In genomic region chr12:108638141-108638823, GRCh38 we compare ENCODE assay signal across 8 cellular contexts. TPM values are rescaled to one million over a fixed set of nuclear protein-coding genes. Genes with fewer than 3 reads are reported as not detected.
DNase-seq lines count a peak whose midpoint lies in the region; ATAC-seq and TF ChIP-seq lines count a peak whose summit lies in the region.

No MANE protein-coding gene starts in this region.

- peak overlapping the region; percentile 44 for H3K4me2 ChIP-seq in Loucy (ENCODE audit: low read depth, low read length, poor library complexity, severe bottlenecking)

- H3K79me2 ChIP-seq in Loucy (ENCODE audit: insufficient read depth, low read length) = no peaks in the 10 kb centered on the region

- peak overlapping the region; percentile 93 for H3K27ac ChIP-seq in caudate nucleus (ENCODE audit: low read depth, low read length)
- peak overlapping the region; percentile 64 for H3K27ac ChIP-seq in lower lobe of right lung
- H3K27ac ChIP-seq in thoracic aorta = peak overlapping the region in 1 of 2 donors; percentile 19

- H3K27me3 ChIP-seq in Loucy (ENCODE audit: insufficient read depth, low read length, poor library complexity, severe bottlenecking) = no peaks in the 10 kb centered on the region
- no peaks in the 10 kb centered on the region for H3K27me3 ChIP-seq in lower lobe of right lung (ENCODE audit: low read depth)
- H3K27me3 ChIP-seq in thoracic aorta (replicated peaks; ENCODE audit: insufficient read depth) = no peaks in the 10 kb centered on the region

- no peak for TF ChIP-seq CTCF in Loucy (conservative IDR thresholded peaks at IDR 0.05; ENCODE audit: low read length)
- no peak for TF ChIP-seq CTCF in lower lobe of right lung (IDR thresholded peaks at IDR 0.05)
- no peak for TF ChIP-seq CTCF in thoracic aorta (IDR thresholded peaks at IDR 0.05)

- H3K36me3 ChIP-seq in Loucy (ENCODE audit: insufficient read depth, low read length) = no peaks in the 10 kb centered on the region
- H3K36me3 ChIP-seq in lower lobe of right lung = no peaks in the 10 kb centered on the region
- H3K36me3 ChIP-seq in thoracic aorta = no peaks in the 10 kb centered on the region

- ATAC-seq in lower lobe of right lung (no peak), thoracic aorta (ENCODE audit: insufficient number of reproducible peaks, low FRiP score, low read depth) (no peak)
- ATAC-seq in natural killer cell treated with Interleukin-12 subunit alpha and Interleukin-12 subunit beta and Interleukin-15 and Interleukin-18, amount 100 ng/mL, for 72 hours = no peak

- H3K9ac ChIP-seq in Loucy (ENCODE audit: low read depth, low read length, poor library complexity, severe bottlenecking) = peak overlapping the region; percentile 42

- in situ Hi-C loops in ACHN (cut with HindIII; ENCODE audit: low pct_ligation_motif_present, low pct_unique_long_range_greater_than_20kb, low sequenced_read_pairs) = no loop called here

- no peak overlapping the region for H3K27ac Mint-ChIP-seq in natural killer cell treated with Interleukin-12 subunit alpha and Interleukin-12 subunit beta and Interleukin-15 and Interleukin-18, amount 100 ng/mL, for 72 hours

- no peaks in the 10 kb centered on the region for H4K20me1 ChIP-seq in Loucy (ENCODE audit: insufficient read depth, low read length, poor library complexity, severe bottlenecking)

- peak overlapping the region; percentile 24 for H3K4me3 ChIP-seq in Loucy (ENCODE audit: low read length, poor library complexity, severe bottlenecking)
- no peak overlapping the region for H3K4me3 ChIP-seq in lower lobe of right lung
- H3K4me3 ChIP-seq in thoracic aorta = peak overlapping the region; percentile 35

- no peaks in the 10 kb centered on the region for H3K27me3 Mint-ChIP-seq in natural killer cell treated with Interleukin-12 subunit alpha and Interleukin-12 subunit beta and Interleukin-15 and Interleukin-18, amount 100 ng/mL, for 72 hours

- no peaks in the 10 kb centered on the region for H3K9me2 ChIP-seq in Loucy (replicated peaks; ENCODE audit: low read depth, low read length)

- no peaks in the 10 kb centered on the region for H3K9me3 Mint-ChIP-seq in natural killer cell treated with Interleukin-12 subunit alpha and Interleukin-12 subunit beta and Interleukin-15 and Interleukin-18, amount 100 ng/mL, for 72 hours

- peaks cover 59% of the 10 kb centered on the region for H3K4me1 ChIP-seq in Loucy (ENCODE audit: insufficient read depth, low read length, poor library complexity, severe bottlenecking)
- peaks cover 78% of the 10 kb centered on the region for H3K4me1 ChIP-seq in lower lobe of right lung
- H3K4me1 ChIP-seq in thoracic aorta (ENCODE audit: control insufficient read depth in 1 of 2, low read depth in 2 of 2) = peaks cover 13 to 29% of the 10 kb centered on the region in 2 donors

- H2AFZ ChIP-seq in Loucy (ENCODE audit: low read length) = no peak overlapping the region

- H3K9me3 ChIP-seq in Loucy (ENCODE audit: insufficient read depth, low read depth, low read length) (no peaks in the 10 kb centered on the region), lower lobe of right lung (no peaks in the 10 kb centered on the region), thoracic aorta (no peaks in the 10 kb centered on the region)

- H3K4me1 Mint-ChIP-seq in natural killer cell treated with Interleukin-12 subunit alpha and Interleukin-12 subunit beta and Interleukin-15 and Interleukin-18, amount 100 ng/mL, for 72 hours (ENCODE audit: low read depth in 2 of 2) = peaks cover 28 to 32% of the 10 kb centered on the region in 2 donors

- DNase-seq in caudate nucleus (lab: John Stamatoyannopoulos, UW) (peak in 54 of 61 donors; percentile 14 to 87 (median 69)), lower lobe of right lung (peak; percentile 49), thoracic aorta (ENCODE audit: low spot score) (no peak), OCI-M2 (lab: John Stamatoyannopoulos, UW; ENCODE audit: unreplicated experiment) (no peak), ACHN (no peak)
- no peak for DNase-seq in natural killer cell treated with Interleukin-12 subunit alpha and Interleukin-12 subunit beta and Interleukin-15 and Interleukin-18, amount 100 ng/mL, for 72 hours (ENCODE audit: low spot score)
- DNase-seq in activated CD4-positive, alpha-beta T cell treated with anti-CD3 and anti-CD28 coated beads, Interleukin-2, amount 50 U/mL, for 48 hours = no peak

- peaks cover 12% of the 10 kb centered on the region; the same call in 1 of the 2 replicates for H3F3A ChIP-seq in Loucy (ENCODE audit: low read depth)

- H3K4me3 Mint-ChIP-seq in natural killer cell treated with Interleukin-12 subunit alpha and Interleukin-12 subunit beta and Interleukin-15 and Interleukin-18, amount 100 ng/mL, for 72 hours = no peak overlapping the region

- H3K36me3 Mint-ChIP-seq in natural killer cell treated with Interleukin-12 subunit alpha and Interleukin-12 subunit beta and Interleukin-15 and Interleukin-18, amount 100 ng/mL, for 72 hours = no peaks in the 10 kb centered on the region

- intact Hi-C loops in lower lobe of right lung (cut with DNase I) = no loop called here

RNA-seq across cellular contexts. Expression of gene SELPLG, which starts 4.6 kb away (rescaled TPM):
- 59.9 TPM for total RNA-seq in lower lobe of right lung
- 10 to 100 TPM; 14.3 to 17.3 TPM for total RNA-seq in thoracic aorta
- 10 to 100 TPM; 26.5 to 34.6 TPM for total RNA-seq in natural killer cell treated with Interleukin-12 subunit alpha and Interleukin-12 subunit beta and Interleukin-15 and Interleukin-18, amount 100 ng/mL, for 72 hours

RNA-seq across cellular contexts. Expression of gene TMEM119, which starts 40.4 kb away (rescaled TPM):
- 13.4 TPM for total RNA-seq in lower lobe of right lung
- 1 to 10 TPM; 4.1 to 4.6 TPM for total RNA-seq in thoracic aorta
- total RNA-seq in natural killer cell treated with Interleukin-12 subunit alpha and Interleukin-12 subunit beta and Interleukin-15 and Interleukin-18, amount 100 ng/mL, for 72 hours = not detected

Comparison
In these comparisons a context has a peak if more than half of its experiments do, and no peak if none do; other contexts are left out.
1. DNase-seq: peak in caudate nucleus (54 of 61) and lower lobe of right lung (single experiment); none in thoracic aorta (single experiment), OCI-M2 (single experiment), natural killer cell treated with Interleukin-12 subunit alpha and Interleukin-12 subunit beta and Interleukin-15 and Interleukin-18, amount 100 ng/mL, for 72 hours (single experiment), ACHN (single experiment) and activated CD4-positive, alpha-beta T cell treated with anti-CD3 and anti-CD28 coated beads, Interleukin-2, amount 50 U/mL, for 48 hours (0 of 2).
2. RNA of gene TMEM119, which starts 40.4 kb away (total RNA-seq): 13.4 TPM in lower lobe of right lung (single experiment) and 4.1 to 4.6 TPM in thoracic aorta; not detected in natural killer cell treated with Interleukin-12 subunit alpha and Interleukin-12 subunit beta and Interleukin-15 and Interleukin-18, amount 100 ng/mL, for 72 hours; every median in the first group is over 4 times any median in the second.